In the genomic region with DNA sequence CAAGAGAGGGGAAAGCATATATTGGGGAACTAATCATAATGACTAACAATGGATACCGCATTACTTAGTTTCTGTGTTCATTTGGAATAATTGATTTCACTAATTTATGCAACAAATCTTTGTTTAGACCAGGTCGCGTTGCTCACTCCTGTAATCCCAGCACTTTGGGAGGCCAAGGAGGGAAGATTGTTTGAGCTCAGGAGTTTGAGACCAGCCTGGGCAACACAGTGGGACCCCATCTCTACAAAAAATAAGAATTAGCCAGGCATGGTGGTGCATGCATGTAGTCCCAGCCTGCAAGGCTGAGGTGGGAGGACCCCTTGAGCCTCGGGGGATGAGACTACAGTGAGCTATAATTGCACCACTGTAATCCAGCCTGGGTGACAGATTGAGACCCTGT, we compare ENCODE assay signal across 7 cellular contexts.
"Had no signal": no experiment of that assay in that cellular context is flagged by ENCODE, and none has a peak within 500 bp of the region (broad histone marks: within the 10 kb centered on the region; RNA-seq: fewer than 3 reads in every experiment).

No MANE protein-coding gene starts in this region.

- H3K27me3 Mint-ChIP-seq: IgD-negative memory B cell had no signal

- DNase-seq: IMR-90, KBM-7, KG1 had no signal

- H3K27ac Mint-ChIP-seq: IgD-negative memory B cell had no signal

- H3K27ac ChIP-seq: HL-60 had no signal

- H3K4me1 Mint-ChIP-seq: IgD-negative memory B cell had no signal

- H3K36me3 Mint-ChIP-seq: IgD-negative memory B cell had no signal

- ATAC-seq: HepG2, K562 had no signal

- H3K9me3 Mint-ChIP-seq: IgD-negative memory B cell had no signal

- H3K4me3 Mint-ChIP-seq: IgD-negative memory B cell had no signal

- H3K4me3 ChIP-seq: K562 had no signal
